In the genomic region with DNA sequence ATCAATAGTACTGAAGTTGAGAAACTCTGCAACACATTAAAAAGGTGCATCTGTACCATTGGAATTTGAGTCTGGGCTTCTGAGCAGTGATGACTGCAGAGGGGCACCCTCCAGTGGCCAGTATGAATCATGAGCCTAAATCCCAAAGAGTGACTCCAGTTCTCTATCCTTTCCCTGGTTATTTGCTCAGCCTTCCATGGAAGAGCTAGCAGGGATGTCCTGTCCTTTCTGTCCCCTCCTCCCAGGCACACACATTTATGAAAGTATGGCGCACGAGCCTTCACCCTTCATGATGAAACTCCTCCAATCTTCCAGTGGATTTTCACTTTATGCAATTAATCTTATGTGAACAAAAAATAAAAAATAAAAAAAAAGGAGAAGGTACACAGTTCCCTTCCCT, we compare ENCODE assay signal across 1 cellular context.
TF ChIP-seq lines count a peak whose summit lies in the region.

No MANE protein-coding gene starts in this region.

TF ChIP-seq in A549, 52 proteins besides CTCF, POLR2A, EP300 and RAD21 (continued from another document):
- TF ChIP-seq, protein P1, sequence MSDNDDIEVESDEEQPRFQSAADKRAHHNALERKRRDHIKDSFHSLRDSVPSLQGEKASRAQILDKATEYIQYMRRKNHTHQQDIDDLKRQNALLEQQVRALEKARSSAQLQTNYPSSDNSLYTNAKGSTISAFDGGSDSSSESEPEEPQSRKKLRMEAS (IDR thresholded peaks at IDR 0.05), result no peak
